Comparison of ENCODE assay signal across 8 cellular contexts in genomic region chr17:7403902-7404736, GRCh38.
DNase-seq lines count a peak whose midpoint lies in the region; ATAC-seq lines count a peak whose summit lies in the region.

TMEM256 (minus strand) TSS chr17:7404097; CDS start chr17:7404084, 13 bp downstream.

- DNase-seq in D341Med (ENCODE audit: low spot score) (peak; percentile 85), HuH-7.5 (ENCODE audit: low spot score) (peak; percentile 96), OCI-M1 (lab: John Stamatoyannopoulos, UW) (peak; percentile 100), activated T-cell treated with anti-CD3 and anti-CD28 coated beads for 24 hours (ENCODE audit: low read depth) (peak; percentile 95), epidermal melanocyte (ENCODE audit: insufficient read length, low spot score) (peak; percentile 98), middle frontal gyrus (ENCODE audit: extremely low spot score, low spot score) (peak; percentile 99)
- peak; percentile 88 to 93 for DNase-seq in stimulated activated CD8-positive, alpha-beta memory T cell treated with anti-CD3 and anti-CD28 coated beads, Interleukin-2, amount 100 ng/mL, for 48 hours (ENCODE audit: low read depth in 2 of 2)

- ATAC-seq in GM21526 (IDR thresholded peaks at IDR 0.05; ENCODE audit: low FRiP score, unreplicated experiment) = peak; percentile 85

Comparison
In these comparisons a context has a peak if more than half of its experiments do, and no peak if none do; other contexts are left out.
1. Peak in every context shown above with its lines: DNase-seq and ATAC-seq.